Comparison of ENCODE assay signal across 11 cellular contexts in genomic region chr7:144529269-144529926, GRCh38.
DNase-seq lines count a peak whose midpoint lies in the region; ATAC-seq lines count a peak whose summit lies in the region.
"Had no signal": no experiment of that assay in that cellular context is flagged by ENCODE, and none has a peak within 500 bp of the region (broad histone marks: within the 10 kb centered on the region; RNA-seq: fewer than 3 reads in every experiment).

No MANE protein-coding gene starts in this region.

- DNase-seq in astrocyte of the hippocampus (ENCODE audit: low read depth, low spot score) (peak; percentile 20), islet precursor cell (no peak), right cardiac atrium (no peak), NCI-H526 treated with DMSO at 0.1 percent for 48 hours (lab: John Stamatoyannopoulos, UW) (no peak), NCI-H146 treated with DMSO at 0.1 percent for 48 hours (lab: John Stamatoyannopoulos, UW; ENCODE audit: unreplicated experiment) (no peak)
- DNase-seq: CD8-positive, alpha-beta T cell; left ventricle myocardium inferior; NCI-H748 treated with DMSO at 0.1 percent for 48 hours had no signal

- H3K4me1 ChIP-seq in right cardiac atrium (ENCODE audit: control insufficient read depth, insufficient read depth, low read length) = no peaks in the 10 kb centered on the region
- H3K4me1 ChIP-seq: left ventricle myocardium inferior had no signal

- H3K9me3 ChIP-seq in right cardiac atrium (ENCODE audit: control insufficient read depth, low read length) = no peaks in the 10 kb centered on the region

- H3K27me3 ChIP-seq in right cardiac atrium (ENCODE audit: control insufficient read depth, insufficient read depth) = no peaks in the 10 kb centered on the region

- ATAC-seq in GM18858 (IDR thresholded peaks at IDR 0.05; ENCODE audit: unreplicated experiment) (peak; percentile 100), GM21423 (IDR thresholded peaks at IDR 0.05; ENCODE audit: unreplicated experiment) (peak; percentile 98), HG03060 (IDR thresholded peaks at IDR 0.05; ENCODE audit: low read depth, unreplicated experiment) (peak; percentile 92), right cardiac atrium (no peak)
- ATAC-seq: CD8-positive, alpha-beta T cell had no signal

- intact Hi-C loops in right cardiac atrium (cut with DNase I) = no loop called here

- 63% methylated on average over 3 of the region's 3 CpGs for WGBS in right cardiac atrium

- H3K27ac ChIP-seq in right cardiac atrium (ENCODE audit: low read length) = no peak overlapping the region
- H3K27ac ChIP-seq: left ventricle myocardium inferior had no signal

- H3K4me3 ChIP-seq in right cardiac atrium (ENCODE audit: low read length) = no peak overlapping the region
- H3K4me3 ChIP-seq: left ventricle myocardium inferior had no signal

Comparison
In these comparisons a context has a peak if more than half of its experiments do, and no peak if none do; other contexts are left out.
1. ATAC-seq: peak in GM18858 (single experiment), GM21423 (single experiment) and HG03060 (single experiment); none in right cardiac atrium (0 of 2).